ENCODE assay signal across 11 cellular contexts in the genomic region with DNA sequence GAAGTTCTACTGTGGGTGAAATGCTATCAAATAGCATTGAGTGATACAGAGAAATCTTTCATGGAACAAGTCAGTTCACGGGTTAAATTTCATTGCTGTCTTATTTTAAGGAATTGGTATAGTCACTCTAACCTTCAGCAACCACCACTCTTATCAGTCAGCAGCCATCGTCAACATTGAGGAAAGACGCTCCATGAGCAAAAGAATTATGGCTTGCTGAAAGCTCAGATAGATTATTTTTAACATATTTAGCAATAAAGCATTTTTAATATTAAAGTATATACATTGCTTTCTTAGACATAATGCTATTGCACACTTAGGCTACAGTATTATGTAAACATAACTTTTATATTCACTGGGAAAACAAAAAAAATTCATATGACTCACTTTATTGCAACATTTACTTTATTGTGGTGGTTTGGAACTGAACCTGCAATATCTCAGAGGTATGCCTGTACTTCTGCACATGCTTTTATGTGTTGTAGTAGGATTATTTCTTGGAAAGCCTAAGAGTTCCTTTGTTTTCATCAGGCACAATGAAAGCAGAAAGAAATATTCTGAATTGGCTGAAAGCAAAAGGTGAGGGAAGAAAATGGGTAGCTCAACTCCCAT.
"Had no signal": no experiment of that assay in that cellular context is flagged by ENCODE, and none has a peak within 500 bp of the region (broad histone marks: within the 10 kb centered on the region; RNA-seq: fewer than 3 reads in every experiment).

No MANE protein-coding gene starts in this region.

- H3K27me3 Mint-ChIP-seq: activated CD4-positive, alpha-beta memory T cell treated with anti-CD3 and anti-CD28 coated beads, Interleukin-2, amount 10 ng/mL, durations not matched to agents 7 days and 5 days; central memory CD8-positive, alpha-beta T cell; naive thymus-derived CD8-positive, alpha-beta T cell had no signal

- H3K4me3 Mint-ChIP-seq: activated CD4-positive, alpha-beta memory T cell treated with anti-CD3 and anti-CD28 coated beads, Interleukin-2, amount 10 ng/mL, durations not matched to agents 7 days and 5 days; central memory CD8-positive, alpha-beta T cell; naive thymus-derived CD8-positive, alpha-beta T cell had no signal

- H3K27ac Mint-ChIP-seq: activated CD4-positive, alpha-beta memory T cell treated with anti-CD3 and anti-CD28 coated beads, Interleukin-2, amount 10 ng/mL, durations not matched to agents 7 days and 5 days; naive thymus-derived CD8-positive, alpha-beta T cell had no signal

- ATAC-seq: naive thymus-derived CD8-positive, alpha-beta T cell; sciatic nerve had no signal

- DNase-seq: activated CD4-positive, alpha-beta memory T cell treated with anti-CD3 and anti-CD28 coated beads, Interleukin-2, amount 10 ng/mL, durations not matched to agents 7 days and 5 days; activated naive CD4-positive, alpha-beta T cell; activated T-cell treated with anti-CD3 and anti-CD28 coated beads, Interleukin-2, amount 50 U/mL, for 48 hours; effector memory CD4-positive, alpha-beta T cell; naive thymus-derived CD8-positive, alpha-beta T cell; stimulated activated CD4-positive, alpha-beta T cell treated with anti-CD3 and anti-CD28 coated beads, Interleukin-2, amount 100 ng/mL, for 24 hours; stimulated activated naive CD4-positive, alpha-beta T cell treated with Interleukin-2 at 50 U/mL for 16 hours; T-helper 1 cell; trophoblast cell had no signal

- H3K4me1 Mint-ChIP-seq: activated CD4-positive, alpha-beta memory T cell treated with anti-CD3 and anti-CD28 coated beads, Interleukin-2, amount 10 ng/mL, durations not matched to agents 7 days and 5 days; central memory CD8-positive, alpha-beta T cell; naive thymus-derived CD8-positive, alpha-beta T cell had no signal
